ENCODE assay signal across 21 cellular contexts in genomic region chr2:225495706-225496105, GRCh38.
"Had no signal": no experiment of that assay in that cellular context is flagged by ENCODE, and none has a peak within 500 bp of the region (broad histone marks: within the 10 kb centered on the region; RNA-seq: fewer than 3 reads in every experiment).

No MANE protein-coding gene starts in this region.

- H3K4me3 ChIP-seq: left ventricle myocardium inferior, sigmoid colon, testis, uterus had no signal

- H3K4me1 ChIP-seq: left ventricle myocardium inferior, sigmoid colon, testis, uterus had no signal

- H3K27ac ChIP-seq: left ventricle myocardium inferior, sigmoid colon, testis, uterus had no signal

- H3K27me3 ChIP-seq: sigmoid colon, testis, uterus had no signal

- DNase-seq: activated CD4-positive, alpha-beta memory T cell treated with anti-CD3 and anti-CD28 coated beads for 36 hours; activated CD4-positive, alpha-beta T cell treated with anti-CD3 and anti-CD28 coated beads for 48 hours; activated naive CD4-positive, alpha-beta T cell treated with Interleukin-2 at 50 U/mL for 16 hours; activated naive CD8-positive, alpha-beta T cell treated with anti-CD3 and anti-CD28 coated beads for 36 hours; activated T-cell treated with anti-CD3 and anti-CD28 coated beads, Interleukin-2, amount 50 U/mL, for 48 hours; central memory CD4-positive, alpha-beta T cell; dermis blood vessel endothelial cell; effector CD8-positive, alpha-beta T cell; erythroblast; foreskin fibroblast; immature natural killer cell; left ventricle myocardium inferior; retina; sigmoid colon; stimulated activated CD4-positive, alpha-beta T cell treated with anti-CD3 and anti-CD28 coated beads, Interleukin-2, amount 100 ng/mL, for 48 hours; stimulated activated CD8-positive, alpha-beta memory T cell treated with anti-CD3 and anti-CD28 coated beads, Interleukin-4, amount 100 ng/mL, for 48 hours; stimulated activated naive CD4-positive, alpha-beta T cell; testis; trophoblast cell; uterus had no signal

- H3K9me3 ChIP-seq: left ventricle myocardium inferior, sigmoid colon, testis, uterus had no signal

- H3K36me3 ChIP-seq: left ventricle myocardium inferior, sigmoid colon, uterus had no signal

- ATAC-seq: natural killer cell treated with Interleukin-12 subunit alpha and Interleukin-12 subunit beta and Interleukin-15 and Interleukin-18, amount 100 ng/mL, for 72 hours had no signal
